1 cellular context compared by ENCODE assay signal in genomic region chr11:63445720-63446119, GRCh38.
TF ChIP-seq lines count a peak whose summit lies in the region.

No MANE protein-coding gene starts in this region.

TF ChIP-seq in IMR-90, 13 proteins besides CTCF, POLR2A, EP300 and RAD21 (continued from another document):
- TF ChIP-seq MAFK (IDR thresholded peaks at IDR 0.05; ENCODE audit: low read depth, low read length): no peak
- no peak for TF ChIP-seq USF2 (IDR thresholded peaks at IDR 0.05; ENCODE audit: low read depth, low read length)
- no peak for TF ChIP-seq SMC3 (IDR thresholded peaks at IDR 0.05; ENCODE audit: low read depth, low read length)
- TF ChIP-seq CHD1 (IDR thresholded peaks at IDR 0.05; ENCODE audit: low read depth, low read length): no peak
- TF ChIP-seq BHLHE40 (IDR thresholded peaks at IDR 0.05; ENCODE audit: low read depth, low read length): no peak
- no peak for TF ChIP-seq MAZ (IDR thresholded peaks at IDR 0.05; ENCODE audit: borderline replicate concordance, low read depth, low read length)
- no peak for TF ChIP-seq FOS (IDR thresholded peaks at IDR 0.05; ENCODE audit: low read depth, low read length)
- TF ChIP-seq RFX5 (IDR thresholded peaks at IDR 0.05; ENCODE audit: low read depth, low read length): no peak
- no peak for TF ChIP-seq ELK1 (IDR thresholded peaks at IDR 0.05; ENCODE audit: borderline replicate concordance, low read depth, low read length)
- TF ChIP-seq NFE2L2 (IDR thresholded peaks at IDR 0.05; ENCODE audit: low read depth, low read length): no peak
- no peak for TF ChIP-seq CEBPB (IDR thresholded peaks at IDR 0.05; ENCODE audit: low read depth, low read length)
- TF ChIP-seq RCOR1 (IDR thresholded peaks at IDR 0.05; ENCODE audit: insufficient replicate concordance, low read length): no peak
